2 cellular contexts compared by ENCODE assay signal in genomic region chr19:5694952-5695648, GRCh38.
A peak's percentile ranks its signal among the peaks of the same experiment; 100 is the strongest.
TF ChIP-seq lines count a peak whose summit lies in the region.

No MANE protein-coding gene starts in this region.

TF ChIP-seq in HepG2, 621 proteins besides CTCF, POLR2A, EP300 and RAD21:
- TF ChIP-seq ZSCAN5A (CRISPR knock-in tag; IDR thresholded peaks at IDR 0.05; ENCODE audit: borderline replicate concordance) (no peak), ZNF790 (CRISPR knock-in tag; IDR thresholded peaks at IDR 0.05; ENCODE audit: borderline replicate concordance) (no peak), ZFP36 (IDR thresholded peaks at IDR 0.05; ENCODE audit: borderline replicate concordance, low read depth, low read length, partially characterized antibody) (peak; percentile 90), ZMYM3 (CRISPR knock-in tag; IDR thresholded peaks at IDR 0.05) (0 out of 2 replicates have a peak, but pooled peaks have one; percentile 29), POLR2G (IDR thresholded peaks at IDR 0.05; ENCODE audit: low read depth, low read length) (peak; percentile 36; the same call in 1 of the 2 replicates), ADNP (CRISPR knock-in tag; IDR thresholded peaks at IDR 0.05) (0 out of 2 replicates have a peak, but pooled peaks have one; percentile 38), POLR2AphosphoS5 (IDR thresholded peaks at IDR 0.05; ENCODE audit: low read depth, low read length) (peak; percentile 21; the same call in 1 of the 2 replicates)

TF ChIP-seq in HEK293T, 16 proteins besides CTCF, POLR2A, EP300 and RAD21:
- peak; percentile 16; the same call in 1 of the 2 replicates for TF ChIP-seq HDGF (IDR thresholded peaks at IDR 0.05; ENCODE audit: borderline replicate concordance)
- no peak for TF ChIP-seq ZNF384 (IDR thresholded peaks at IDR 0.05)
